ENCODE assay signal across 8 cellular contexts in genomic region chr7:37182011-37182478, GRCh38.
DNase-seq lines count a peak whose midpoint lies in the region; ATAC-seq, FAIRE-seq and TF ChIP-seq lines count a peak whose summit lies in the region.

No MANE protein-coding gene starts in this region.

- WGBS in A549 (ENCODE audit: missing lambda C conversion rate): 2% methylated on average over 7 of the region's 7 CpGs

- no peak for TF ChIP-seq EP300 in A549 (IDR thresholded peaks at IDR 0.05)

- H3K4me1 ChIP-seq in A549 (no peaks in the 10 kb centered on the region), left lung (peaks cover 0 to 3% of the 10 kb centered on the region in 2 donors)

- H3K36me3 ChIP-seq in left lung: no peaks in the 10 kb centered on the region

- peak; percentile 74 for FAIRE-seq in A549 (lab: Jason Lieb, UNC)

- peak; percentile 99 to 100 for ATAC-seq in A549
- ATAC-seq in GM18511 (IDR thresholded peaks at IDR 0.05; ENCODE audit: unreplicated experiment): peak; percentile 85
- ATAC-seq in HG03159 (IDR thresholded peaks at IDR 0.05; ENCODE audit: unreplicated experiment): peak; percentile 94
- peak; percentile 99 for ATAC-seq in left lung

- H3K27me3 ChIP-seq in left lung: no peaks in the 10 kb centered on the region

- intact Hi-C loops in left lung (cut with DNase I): loop anchor here in 1 of 2 donors (10.0 kb wide), 1 partner anchor 217 kb away; no protein-coding TSS in a partner anchor

- H3K27ac ChIP-seq in A549 (no peak overlapping the region), left lung (no peak overlapping the region)

- no peak for TF ChIP-seq POLR2A in A549 (IDR thresholded peaks at IDR 0.05; ENCODE audit: low read length)

- H3K4me2 ChIP-seq in A549: peak overlapping the region; percentile 5; the same call in 2 of the 3 replicates

- H3K9me3 ChIP-seq in A549: no peaks in the 10 kb centered on the region
- no peaks in the 10 kb centered on the region for H3K9me3 ChIP-seq in left lung

- no peak overlapping the region for H3K4me3 ChIP-seq in A549
- H3K4me3 ChIP-seq in left lung: no peak overlapping the region

- CTCF ChIA-PET in A549 (lab: Yijun Ruan, JAX): interaction anchor here (0.6 to 9.1 kb wide), 74 partner anchors 9 to 1462 kb away, joined by 3 to 143 read pairs (median 4); no protein-coding TSS in a partner anchor

- TF ChIP-seq CTCF in A549 (IDR thresholded peaks at IDR 0.05) (peak; percentile 95), left lung (IDR thresholded peaks at IDR 0.05) (peak; percentile 86 to 88)

- DNase-seq in A549 (ENCODE audit: low read depth in 1 of 2, low spot score in 1 of 2): peak; percentile 57 to 70
- peak; percentile 85 for DNase-seq in NCI-H345 (lab: John Stamatoyannopoulos, UW)
- DNase-seq in activated CD4-positive, alpha-beta T cell treated with anti-CD3 and anti-CD28 coated beads for 4 hours: peak; percentile 64 to 78
- peak; percentile 54 for DNase-seq in dedifferentiated amniotic fluid mesenchymal stem cell (ENCODE audit: extremely low spot score)
- DNase-seq in left lung: peak; percentile 65 to 87
- peak; percentile 24 to 75 (median 52) for DNase-seq in stimulated activated CD4-positive, alpha-beta T cell treated with anti-CD3 and anti-CD28 coated beads, TNF-alpha, amount 100 ng/mL, for 1 hour (ENCODE audit: low read depth in 3 of 3, low spot score in 1 of 3)

- peak; percentile 98 for TF ChIP-seq RAD21 in A549 (conservative IDR thresholded peaks at IDR 0.05 in 1 of 2, IDR thresholded peaks at IDR 0.05 in 1 of 2)

- POLR2A ChIA-PET in A549 (lab: Yijun Ruan, JAX): interaction anchor here (0.5 to 1.0 kb wide), 2 partner anchors 215 to 353 kb away, joined by 3 to 7 read pairs; no protein-coding TSS in a partner anchor

TF ChIP-seq in A549, 52 proteins besides CTCF, POLR2A, EP300 and RAD21:
- peak; percentile 98 for TF ChIP-seq SMC3 (IDR thresholded peaks at IDR 0.05)
- no peak for TF ChIP-seq CHD4 (IDR thresholded peaks at IDR 0.05; ENCODE audit: borderline replicate concordance)
